In the genomic region with DNA sequence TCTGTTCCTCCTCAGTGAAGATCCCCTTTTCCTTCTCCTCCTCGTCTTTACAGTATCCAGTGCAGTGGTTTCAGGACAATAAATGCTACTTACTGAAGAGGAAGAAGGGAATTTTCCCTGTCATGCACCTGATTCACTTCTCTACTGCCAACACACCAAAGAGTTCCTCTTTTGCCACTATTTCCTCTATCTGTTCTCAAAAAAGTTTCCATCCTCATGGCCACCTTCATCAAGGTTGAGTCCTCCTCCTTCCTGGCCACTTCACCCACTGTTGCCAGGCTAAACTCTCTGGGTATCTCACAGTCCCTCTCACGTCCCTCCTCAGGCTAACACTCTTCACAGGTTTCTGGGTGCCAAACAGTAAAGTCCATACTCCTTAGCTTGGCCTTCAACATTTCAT, we compare ENCODE assay signal across 10 cellular contexts. TPM values are rescaled to one million over a fixed set of nuclear protein-coding genes. Genes with fewer than 3 reads are reported as not detected.
DNase-seq lines count a peak whose midpoint lies in the region; ATAC-seq and TF ChIP-seq lines count a peak whose summit lies in the region.
"Had no signal": no experiment of that assay in that cellular context is flagged by ENCODE, and none has a peak within 500 bp of the region (broad histone marks: within the 10 kb centered on the region; RNA-seq: fewer than 3 reads in every experiment).

No MANE protein-coding gene starts in this region.

- POLR2A ChIA-PET in activated CD4-positive, alpha-beta memory T cell treated with anti-CD3 and anti-CD28 coated beads, Interleukin-2, amount 10 ng/mL, durations not matched to agents 7 days and 5 days (lab: Charles Lee): no interaction called here

- H3K27me3 ChIP-seq in neutrophil (no peaks in the 10 kb centered on the region), dorsolateral prefrontal cortex (no peaks in the 10 kb centered on the region)
- H3K27me3 ChIP-seq: tibial artery had no signal

- peak overlapping the region; percentile 3 to 85 (median 16) for H3K27ac Mint-ChIP-seq in IgD-negative memory B cell
- no peak overlapping the region for H3K27ac Mint-ChIP-seq in activated CD4-positive, alpha-beta memory T cell treated with anti-CD3 and anti-CD28 coated beads, Interleukin-2, amount 10 ng/mL, durations not matched to agents 7 days and 5 days

- peak overlapping the region in 1 of 2 experiments; percentile 35 for H3K4me3 ChIP-seq in neutrophil (ENCODE audit: low read depth in 1 of 2, low read length in 1 of 2)
- no peak overlapping the region for H3K4me3 ChIP-seq in dorsolateral prefrontal cortex
- H3K4me3 ChIP-seq: tibial artery had no signal

- no peak for TF ChIP-seq CTCF in neutrophil (IDR thresholded peaks at IDR 0.05)
- no peak for TF ChIP-seq CTCF in dorsolateral prefrontal cortex (IDR thresholded peaks at IDR 0.05 in 54 of 56, conservative IDR thresholded peaks at IDR 0.05 in 2 of 56; ENCODE audit: low read depth in 1 of 56, partially characterized antibody in 56 of 56)

- peaks cover 17 to 23% (median 19%) of the 10 kb centered on the region in 3 donors for H3K4me1 Mint-ChIP-seq in IgD-negative memory B cell
- peaks cover 5% of the 10 kb centered on the region for H3K4me1 Mint-ChIP-seq in activated CD4-positive, alpha-beta memory T cell treated with anti-CD3 and anti-CD28 coated beads, Interleukin-2, amount 10 ng/mL, durations not matched to agents 7 days and 5 days

- H3K27me3 Mint-ChIP-seq in IgD-negative memory B cell: no peaks in the 10 kb centered on the region
- no peaks in the 10 kb centered on the region for H3K27me3 Mint-ChIP-seq in activated CD4-positive, alpha-beta memory T cell treated with anti-CD3 and anti-CD28 coated beads, Interleukin-2, amount 10 ng/mL, durations not matched to agents 7 days and 5 days

- no peaks in the 10 kb centered on the region for H3K36me3 Mint-ChIP-seq in IgD-negative memory B cell
- no peaks in the 10 kb centered on the region for H3K36me3 Mint-ChIP-seq in activated CD4-positive, alpha-beta memory T cell treated with anti-CD3 and anti-CD28 coated beads, Interleukin-2, amount 10 ng/mL, durations not matched to agents 7 days and 5 days (ENCODE audit: low read depth)

- peak overlapping the region in 2 of 4 donors; percentile 67 to 79 for H3K4me3 Mint-ChIP-seq in IgD-negative memory B cell
- no peak overlapping the region for H3K4me3 Mint-ChIP-seq in activated CD4-positive, alpha-beta memory T cell treated with anti-CD3 and anti-CD28 coated beads, Interleukin-2, amount 10 ng/mL, durations not matched to agents 7 days and 5 days

- H3K9me3 Mint-ChIP-seq in IgD-negative memory B cell: no peaks in the 10 kb centered on the region
- H3K9me3 Mint-ChIP-seq in activated CD4-positive, alpha-beta memory T cell treated with anti-CD3 and anti-CD28 coated beads, Interleukin-2, amount 10 ng/mL, durations not matched to agents 7 days and 5 days: no peaks in the 10 kb centered on the region

- no peak for DNase-seq in stimulated activated naive CD4-positive, alpha-beta T cell (lab: John Stamatoyannopoulos, UW)
- no peak for DNase-seq in activated CD4-positive, alpha-beta memory T cell treated with anti-CD3 and anti-CD28 coated beads, Interleukin-2, amount 10 ng/mL, durations not matched to agents 7 days and 5 days
- no peak for DNase-seq in dorsolateral prefrontal cortex
- DNase-seq in NCI-H748 treated with DMSO at 0.1 percent for 48 hours (lab: John Stamatoyannopoulos, UW): no peak
- DNase-seq: NCI-H774, tibial artery had no signal

- intact Hi-C loops in dorsolateral prefrontal cortex (cut with DNase I): no loop called here

- no peaks in the 10 kb centered on the region for H3K9me3 ChIP-seq in neutrophil
- H3K9me3 ChIP-seq: tibial artery had no signal

- no peaks in the 10 kb centered on the region for H3K36me3 ChIP-seq in neutrophil

- H3K4me1 ChIP-seq in neutrophil (ENCODE audit: control insufficient read depth in 1 of 2, insufficient read depth in 1 of 2, low read depth in 1 of 2, low read length in 1 of 2): peaks cover 13 to 17% of the 10 kb centered on the region in 2 experiments
- H3K4me1 ChIP-seq: tibial artery had no signal

- ATAC-seq in GM18909 (IDR thresholded peaks at IDR 0.05; ENCODE audit: poor library complexity, unreplicated experiment) (peak; percentile 71), HG02588 (IDR thresholded peaks at IDR 0.05; ENCODE audit: unreplicated experiment) (peak; percentile 79)

- peak overlapping the region; percentile 79 for H3K27ac ChIP-seq in neutrophil
- no peak overlapping the region for H3K27ac ChIP-seq in dorsolateral prefrontal cortex
- H3K27ac ChIP-seq: tibial artery had no signal

- CTCF ChIA-PET in activated CD4-positive, alpha-beta memory T cell treated with anti-CD3 and anti-CD28 coated beads, Interleukin-2, amount 10 ng/mL, durations not matched to agents 7 days and 5 days (lab: Charles Lee): no interaction called here

RNA-seq across cellular contexts. Expression of a gene that starts 41.7 kb away (rescaled TPM):
- 2.5 TPM for polyA plus RNA-seq in IgD-negative memory B cell
- 1 to 10 TPM; 4.9 to 5.4 TPM for total RNA-seq in activated CD4-positive, alpha-beta memory T cell treated with anti-CD3 and anti-CD28 coated beads, Interleukin-2, amount 10 ng/mL, durations not matched to agents 7 days and 5 days
- 10 to 100 TPM; 42.7 to 92.0 (median 63.2) TPM for total RNA-seq in dorsolateral prefrontal cortex

Comparison
In these comparisons a context has a peak if more than half of its experiments do, and no peak if none do; other contexts are left out.
1. RNA of a gene that starts 41.7 kb away (total RNA-seq): 42.7 to 92.0 TPM in dorsolateral prefrontal cortex; 4.9 to 5.4 TPM in activated CD4-positive, alpha-beta memory T cell treated with anti-CD3 and anti-CD28 coated beads, Interleukin-2, amount 10 ng/mL, durations not matched to agents 7 days and 5 days; every median in the first group is over 4 times any median in the second.